In genomic region chr2:74548285-74548918, GRCh38 we compare ENCODE assay signal across 6 cellular contexts. TPM values are rescaled to one million over a fixed set of nuclear protein-coding genes. Genes with fewer than 3 reads are reported as not detected.
DNase-seq lines count a peak whose midpoint lies in the region; TF ChIP-seq lines count a peak whose summit lies in the region.

No MANE protein-coding gene starts in this region.

- H3K4me3 Mint-ChIP-seq in activated T-helper 2 cell treated with anti-CD3 and anti-CD28 coated beads, Interferon-gamma antibody, Interleukin-2, Interleukin-4, amounts not matched to agents 10 μg/mL and 5 μg/mL and 100 μg/mL, durations not matched to agents 14 hours and 24 hours and 36 hours (ENCODE audit: low read depth) = peak overlapping the region; percentile 81

- H3K9me3 Mint-ChIP-seq in activated T-helper 2 cell treated with anti-CD3 and anti-CD28 coated beads, Interferon-gamma antibody, Interleukin-2, Interleukin-4, amounts not matched to agents 10 μg/mL and 5 μg/mL and 100 μg/mL, durations not matched to agents 14 hours and 24 hours and 36 hours = no peaks in the 10 kb centered on the region

- peak overlapping the region; percentile 45 for H3K4me3 ChIP-seq in HAP-1
- peak overlapping the region; percentile 59 to 67 for H3K4me3 ChIP-seq in mucosa of rectum (ENCODE audit: low read length in 2 of 2)

- peak overlapping the region; percentile 43 to 57 for H3K27ac ChIP-seq in mucosa of rectum (ENCODE audit: low read depth in 2 of 2, low read length in 2 of 2)

- H3K4me1 ChIP-seq in HAP-1 (peaks cover 20% of the 10 kb centered on the region), mucosa of rectum (ENCODE audit: control insufficient read depth in 2 of 2, insufficient read depth in 2 of 2, low read length in 2 of 2) (peaks cover 5 to 23% of the 10 kb centered on the region in 2 donors)

- H3K36me3 Mint-ChIP-seq in activated T-helper 2 cell treated with anti-CD3 and anti-CD28 coated beads, Interferon-gamma antibody, Interleukin-2, Interleukin-4, amounts not matched to agents 10 μg/mL and 5 μg/mL and 100 μg/mL, durations not matched to agents 14 hours and 24 hours and 36 hours (ENCODE audit: low read depth) = no peaks in the 10 kb centered on the region

- TF ChIP-seq CTCF in GM13977 (IDR thresholded peaks at IDR 0.05; ENCODE audit: extremely low read depth, insufficient read depth, missing control alignments) = no peak

- in situ Hi-C loops in HAP-1 (cut with MboI; ENCODE audit: low sequenced_read_pairs) (no loop called here), GM13977 (cut with MboI; ENCODE audit: low pct_unique_long_range_greater_than_20kb, low sequenced_read_pairs, unreplicated experiment) (no loop called here)

- H3K27me3 ChIP-seq in HAP-1 (ENCODE audit: low read depth) = no peaks in the 10 kb centered on the region
- no peaks in the 10 kb centered on the region for H3K27me3 ChIP-seq in mucosa of rectum (ENCODE audit: control insufficient read depth in 2 of 2, insufficient read depth in 2 of 2, low read length in 2 of 2)

- H3K36me3 ChIP-seq in HAP-1 (replicated peaks) (no peaks in the 10 kb centered on the region), mucosa of rectum (ENCODE audit: control insufficient read depth in 2 of 2, insufficient read depth in 2 of 2, low read length in 2 of 2) (no peaks in the 10 kb centered on the region)

- H3K4me1 Mint-ChIP-seq in activated T-helper 2 cell treated with anti-CD3 and anti-CD28 coated beads, Interferon-gamma antibody, Interleukin-2, Interleukin-4, amounts not matched to agents 10 μg/mL and 5 μg/mL and 100 μg/mL, durations not matched to agents 14 hours and 24 hours and 36 hours (ENCODE audit: low read depth) = peaks cover 38% of the 10 kb centered on the region

- H3K9me3 ChIP-seq in HAP-1 (no peaks in the 10 kb centered on the region), mucosa of rectum (ENCODE audit: control insufficient read depth in 2 of 2, low read length in 2 of 2) (no peaks in the 10 kb centered on the region)

- intact Hi-C loops in activated T-helper 2 cell treated with anti-CD3 and anti-CD28 coated beads, Interferon-gamma antibody, Interleukin-2, Interleukin-4, amounts not matched to agents 10 μg/mL and 5 μg/mL and 100 μg/mL, durations not matched to agents 14 hours and 24 hours and 36 hours (cut with micrococcal nuclease) = loop anchor here (2.0 kb wide), 1 partner anchor 18 kb away; no protein-coding TSS in a partner anchor

- H3K27me3 Mint-ChIP-seq in activated T-helper 2 cell treated with anti-CD3 and anti-CD28 coated beads, Interferon-gamma antibody, Interleukin-2, Interleukin-4, amounts not matched to agents 10 μg/mL and 5 μg/mL and 100 μg/mL, durations not matched to agents 14 hours and 24 hours and 36 hours (ENCODE audit: low read depth) = peaks cover 29% of the 10 kb centered on the region

- peak overlapping the region; percentile 49 to 74 for H3K9ac ChIP-seq in mucosa of rectum (ENCODE audit: low read depth in 1 of 2, low read length in 2 of 2)

- peak in 1 of 2 experiments; percentile 4 for DNase-seq in HAP-1 (ENCODE audit: low spot score in 2 of 2)
- no peak for DNase-seq in activated T-helper 2 cell treated with anti-CD3 and anti-CD28 coated beads, Interferon-gamma antibody, Interleukin-2, Interleukin-4, amounts not matched to agents 10 μg/mL and 5 μg/mL and 100 μg/mL, durations not matched to agents 14 hours and 24 hours and 36 hours (ENCODE audit: low spot score)
- DNase-seq in GM13977 (ENCODE audit: low spot score) = no peak
- no peak for DNase-seq in NCI-H2029 treated with DMSO at 0.1 percent for 48 hours (lab: John Stamatoyannopoulos, UW)
- no peak for DNase-seq in GM19240 (ENCODE audit: insufficient read length, low spot score)

- H3K27ac Mint-ChIP-seq in activated T-helper 2 cell treated with anti-CD3 and anti-CD28 coated beads, Interferon-gamma antibody, Interleukin-2, Interleukin-4, amounts not matched to agents 10 μg/mL and 5 μg/mL and 100 μg/mL, durations not matched to agents 14 hours and 24 hours and 36 hours = peak overlapping the region; percentile 58

RNA-seq across cellular contexts. Expression of gene LOXL3, which starts 5.3 kb away (rescaled TPM):
- 1.7 and 2.1 TPM in 2 replicates for total RNA-seq in activated T-helper 2 cell treated with anti-CD3 and anti-CD28 coated beads, Interferon-gamma antibody, Interleukin-2, Interleukin-4, amounts not matched to agents 10 μg/mL and 5 μg/mL and 100 μg/mL, durations not matched to agents 14 hours and 24 hours and 36 hours

RNA-seq across cellular contexts. Expression of gene DOK1, which starts 6.1 kb away (rescaled TPM):
- total RNA-seq in activated T-helper 2 cell treated with anti-CD3 and anti-CD28 coated beads, Interferon-gamma antibody, Interleukin-2, Interleukin-4, amounts not matched to agents 10 μg/mL and 5 μg/mL and 100 μg/mL, durations not matched to agents 14 hours and 24 hours and 36 hours = 41.0 and 41.4 TPM in 2 replicates

RNA-seq across cellular contexts. Expression of gene HTRA2, which starts 18.7 kb away (rescaled TPM):
- 61.5 and 64.1 TPM in 2 replicates for total RNA-seq in activated T-helper 2 cell treated with anti-CD3 and anti-CD28 coated beads, Interferon-gamma antibody, Interleukin-2, Interleukin-4, amounts not matched to agents 10 μg/mL and 5 μg/mL and 100 μg/mL, durations not matched to agents 14 hours and 24 hours and 36 hours

RNA-seq across cellular contexts. Expression of gene AUP1, which starts 18.9 kb away (rescaled TPM):
- 155 TPM in 2 replicates for total RNA-seq in activated T-helper 2 cell treated with anti-CD3 and anti-CD28 coated beads, Interferon-gamma antibody, Interleukin-2, Interleukin-4, amounts not matched to agents 10 μg/mL and 5 μg/mL and 100 μg/mL, durations not matched to agents 14 hours and 24 hours and 36 hours

RNA-seq across cellular contexts. Expression of gene DQX1, which starts 22.4 kb away (rescaled TPM):
- total RNA-seq in activated T-helper 2 cell treated with anti-CD3 and anti-CD28 coated beads, Interferon-gamma antibody, Interleukin-2, Interleukin-4, amounts not matched to agents 10 μg/mL and 5 μg/mL and 100 μg/mL, durations not matched to agents 14 hours and 24 hours and 36 hours = 0.39 and 0.94 TPM in 2 replicates
